ENCODE assay signal across 23 cellular contexts in genomic region chr2:241308267-241308666, GRCh38. TPM values are rescaled to one million over a fixed set of nuclear protein-coding genes. Genes with fewer than 3 reads are reported as not detected.
A peak's percentile ranks its signal among the peaks of the same experiment; 100 is the strongest.
DNase-seq lines count a peak whose midpoint lies in the region; ATAC-seq and TF ChIP-seq lines count a peak whose summit lies in the region.
"Had no signal": no experiment of that assay in that cellular context is flagged by ENCODE, and none has a peak within 500 bp of the region (broad histone marks: within the 10 kb centered on the region; RNA-seq: fewer than 3 reads in every experiment).

No MANE protein-coding gene starts in this region.

- H3K36me3 Mint-ChIP-seq in natural killer cell = no peaks in the 10 kb centered on the region
- H3K36me3 Mint-ChIP-seq in natural killer cell treated with Interleukin-12 subunit alpha and Interleukin-12 subunit beta and Interleukin-15 and Interleukin-18, amount 100 ng/mL, for 72 hours = no peaks in the 10 kb centered on the region
- no peaks in the 10 kb centered on the region for H3K36me3 Mint-ChIP-seq in T-helper 17 cell (ENCODE audit: low read depth)
- peaks cover 19% of the 10 kb centered on the region for H3K36me3 Mint-ChIP-seq in stimulated activated effector memory CD8-positive, alpha-beta T cell treated with anti-CD3 and anti-CD28 coated beads, Interleukin-12 subunit alpha, Interleukin-12 subunit beta, amount 100 ng/mL, for 72 hours

- ATAC-seq in natural killer cell (no peak), T-helper 17 cell (no peak), GM21529 (IDR thresholded peaks at IDR 0.05; ENCODE audit: unreplicated experiment) (no peak)
- no peak for ATAC-seq in natural killer cell treated with Interleukin-12 subunit alpha and Interleukin-12 subunit beta and Interleukin-15 and Interleukin-18, amount 100 ng/mL, for 72 hours
- ATAC-seq in stimulated activated effector memory CD8-positive, alpha-beta T cell treated with anti-CD3 and anti-CD28 coated beads, Interleukin-12 subunit alpha, Interleukin-12 subunit beta, amount 100 ng/mL, for 72 hours = no peak
- ATAC-seq: activated CD8-positive, alpha-beta memory T cell treated with anti-CD3 and anti-CD28 coated beads, Interleukin-2, amount 10 ng/mL, durations not matched to agents 7 days and 5 days; left lung; stimulated activated memory B cell treated with anti-CD40 and anti-IgM and Interleukin-4, amounts not matched to agents 10 μg/mL and 1 μg/mL and 100 μg/mL, for 72 hours had no signal

- H3K4me3 Mint-ChIP-seq in natural killer cell (no peak overlapping the region), T-helper 17 cell (no peak overlapping the region)
- no peak overlapping the region for H3K4me3 Mint-ChIP-seq in natural killer cell treated with Interleukin-12 subunit alpha and Interleukin-12 subunit beta and Interleukin-15 and Interleukin-18, amount 100 ng/mL, for 72 hours
- H3K4me3 Mint-ChIP-seq in stimulated activated effector memory CD8-positive, alpha-beta T cell treated with anti-CD3 and anti-CD28 coated beads, Interleukin-12 subunit alpha, Interleukin-12 subunit beta, amount 100 ng/mL, for 72 hours = no peak overlapping the region
- H3K4me3 Mint-ChIP-seq: activated CD8-positive, alpha-beta memory T cell treated with anti-CD3 and anti-CD28 coated beads, Interleukin-2, amount 10 ng/mL, durations not matched to agents 7 days and 5 days; CD14-positive monocyte; stimulated activated memory B cell treated with anti-CD40 and anti-IgM and Interleukin-4, amounts not matched to agents 10 μg/mL and 1 μg/mL and 100 μg/mL, for 72 hours had no signal

- H3K27ac Mint-ChIP-seq in natural killer cell (peak overlapping the region; percentile 54 to 85), T-helper 17 cell (peak overlapping the region; percentile 95)
- H3K27ac Mint-ChIP-seq in natural killer cell treated with Interleukin-12 subunit alpha and Interleukin-12 subunit beta and Interleukin-15 and Interleukin-18, amount 100 ng/mL, for 72 hours = no peak overlapping the region
- H3K27ac Mint-ChIP-seq in stimulated activated effector memory CD8-positive, alpha-beta T cell treated with anti-CD3 and anti-CD28 coated beads, Interleukin-12 subunit alpha, Interleukin-12 subunit beta, amount 100 ng/mL, for 72 hours = peak overlapping the region; percentile 63
- H3K27ac Mint-ChIP-seq: activated CD8-positive, alpha-beta memory T cell treated with anti-CD3 and anti-CD28 coated beads, Interleukin-2, amount 10 ng/mL, durations not matched to agents 7 days and 5 days had no signal

- no peaks in the 10 kb centered on the region for H3K27me3 Mint-ChIP-seq in natural killer cell (ENCODE audit: low read depth in 2 of 2)
- H3K27me3 Mint-ChIP-seq in natural killer cell treated with Interleukin-12 subunit alpha and Interleukin-12 subunit beta and Interleukin-15 and Interleukin-18, amount 100 ng/mL, for 72 hours = no peaks in the 10 kb centered on the region
- H3K27me3 Mint-ChIP-seq in T-helper 17 cell = no peaks in the 10 kb centered on the region
- H3K27me3 Mint-ChIP-seq: activated CD8-positive, alpha-beta memory T cell treated with anti-CD3 and anti-CD28 coated beads, Interleukin-2, amount 10 ng/mL, durations not matched to agents 7 days and 5 days; stimulated activated memory B cell treated with anti-CD40 and anti-IgM and Interleukin-4, amounts not matched to agents 10 μg/mL and 1 μg/mL and 100 μg/mL, for 72 hours had no signal

- no peak for DNase-seq in natural killer cell
- DNase-seq in natural killer cell treated with Interleukin-12 subunit alpha and Interleukin-12 subunit beta and Interleukin-15 and Interleukin-18, amount 100 ng/mL, for 72 hours (ENCODE audit: low spot score) = no peak
- DNase-seq in T-helper 17 cell = no peak
- DNase-seq in glomerular visceral epithelial cell (ENCODE audit: extremely low spot score) = peak; percentile 62
- DNase-seq in stimulated activated effector memory CD8-positive, alpha-beta T cell treated with anti-CD3 and anti-CD28 coated beads, Interleukin-12 subunit alpha, Interleukin-12 subunit beta, amount 100 ng/mL, for 72 hours (ENCODE audit: low spot score in 2 of 2) = no peak
- no peak for DNase-seq in HuH-7.5 (ENCODE audit: low spot score)
- DNase-seq in NCI-H2227 treated with DMSO at 0.1 percent for 48 hours (lab: John Stamatoyannopoulos, UW) = no peak
- DNase-seq: activated CD4-positive, CD25-positive, alpha-beta regulatory T cell; activated CD8-positive, alpha-beta memory T cell treated with anti-CD3 and anti-CD28 coated beads, Interleukin-2, amount 10 ng/mL, durations not matched to agents 7 days and 5 days; GDM1; heart left ventricle; Karpas-422; left lung; midbrain; NCI-H1048; NCI-H187 treated with DMSO at 0.1 percent for 48 hours; NCI-H226; NCI-H774; stimulated activated CD4-positive, alpha-beta T cell treated with anti-CD3 and anti-CD28 coated beads, Interleukin-1b, Interleukin-23, amount 100 ng/mL, for 48 hours had no signal

- no peaks in the 10 kb centered on the region for H3K9me3 ChIP-seq in T-helper 17 cell (ENCODE audit: control insufficient read depth, low read length, poor library complexity, severe bottlenecking)
- H3K9me3 ChIP-seq: breast epithelium, heart left ventricle, left lung had no signal

- no peaks in the 10 kb centered on the region for H3K9me3 Mint-ChIP-seq in natural killer cell
- H3K9me3 Mint-ChIP-seq in natural killer cell treated with Interleukin-12 subunit alpha and Interleukin-12 subunit beta and Interleukin-15 and Interleukin-18, amount 100 ng/mL, for 72 hours = no peaks in the 10 kb centered on the region
- no peaks in the 10 kb centered on the region for H3K9me3 Mint-ChIP-seq in stimulated activated effector memory CD8-positive, alpha-beta T cell treated with anti-CD3 and anti-CD28 coated beads, Interleukin-12 subunit alpha, Interleukin-12 subunit beta, amount 100 ng/mL, for 72 hours
- H3K9me3 Mint-ChIP-seq: CD14-positive monocyte; stimulated activated memory B cell treated with anti-CD40 and anti-IgM and Interleukin-4, amounts not matched to agents 10 μg/mL and 1 μg/mL and 100 μg/mL, for 72 hours had no signal

- peaks cover 57 to 61% of the 10 kb centered on the region in 2 donors for H3K4me1 Mint-ChIP-seq in natural killer cell
- peaks cover 55 to 75% of the 10 kb centered on the region in 2 donors for H3K4me1 Mint-ChIP-seq in natural killer cell treated with Interleukin-12 subunit alpha and Interleukin-12 subunit beta and Interleukin-15 and Interleukin-18, amount 100 ng/mL, for 72 hours (ENCODE audit: low read depth in 2 of 2)
- H3K4me1 Mint-ChIP-seq in T-helper 17 cell = peaks cover 51% of the 10 kb centered on the region
- peaks cover 71% of the 10 kb centered on the region for H3K4me1 Mint-ChIP-seq in stimulated activated effector memory CD8-positive, alpha-beta T cell treated with anti-CD3 and anti-CD28 coated beads, Interleukin-12 subunit alpha, Interleukin-12 subunit beta, amount 100 ng/mL, for 72 hours

- intact Hi-C loops in natural killer cell (cut with micrococcal nuclease) = no loop called here

- TF ChIP-seq CTCF in natural killer cell (IDR thresholded peaks at IDR 0.05) = no peak

RNA-seq across cellular contexts. Expression of gene HDLBP, which starts 7.2 kb away (rescaled TPM):
- total RNA-seq in natural killer cell (100 to 1,000 TPM; 170 to 200 (median 177) TPM), T-helper 17 cell (100 to 1,000 TPM; 136 to 175 TPM)
- 100 to 1,000 TPM; 295 to 479 TPM for total RNA-seq in natural killer cell treated with Interleukin-12 subunit alpha and Interleukin-12 subunit beta and Interleukin-15 and Interleukin-18, amount 100 ng/mL, for 72 hours

RNA-seq across cellular contexts. Expression of gene SEPTIN2, which starts 7.5 kb away (rescaled TPM):
- 100 to 1,000 TPM; 275 to 315 (median 275) TPM for total RNA-seq in natural killer cell
- total RNA-seq in natural killer cell treated with Interleukin-12 subunit alpha and Interleukin-12 subunit beta and Interleukin-15 and Interleukin-18, amount 100 ng/mL, for 72 hours = 100 to 1,000 TPM; 246 to 264 TPM
- total RNA-seq in T-helper 17 cell = 100 to 1,000 TPM; 190 to 216 TPM

RNA-seq across cellular contexts. Expression of gene FARP2, which starts 47.8 kb away (rescaled TPM):
- total RNA-seq in natural killer cell (10 to 100 TPM; 26.8 to 40.6 (median 31.6) TPM), T-helper 17 cell (10 to 100 TPM; 18.0 to 28.1 TPM)
- 10 to 100 TPM; 49.2 to 77.3 TPM for total RNA-seq in natural killer cell treated with Interleukin-12 subunit alpha and Interleukin-12 subunit beta and Interleukin-15 and Interleukin-18, amount 100 ng/mL, for 72 hours

Comparison
In these comparisons a context has a peak if more than half of its experiments do, and no peak if none do; other contexts are left out.
1. H3K27ac Mint-ChIP-seq: peak in natural killer cell (2 of 2), T-helper 17 cell (single experiment) and stimulated activated effector memory CD8-positive, alpha-beta T cell treated with anti-CD3 and anti-CD28 coated beads, Interleukin-12 subunit alpha, Interleukin-12 subunit beta, amount 100 ng/mL, for 72 hours (single experiment); none in natural killer cell treated with Interleukin-12 subunit alpha and Interleukin-12 subunit beta and Interleukin-15 and Interleukin-18, amount 100 ng/mL, for 72 hours (0 of 2).